In genomic region chr12:102204025-102204424, GRCh38 we compare ENCODE assay signal across 21 cellular contexts. TPM values are rescaled to one million over a fixed set of nuclear protein-coding genes. Genes with fewer than 3 reads are reported as not detected.
DNase-seq lines count a peak whose midpoint lies in the region; ATAC-seq and TF ChIP-seq lines count a peak whose summit lies in the region.
"Had no signal": no experiment of that assay in that cellular context is flagged by ENCODE, and none has a peak within 500 bp of the region (broad histone marks: within the 10 kb centered on the region; RNA-seq: fewer than 3 reads in every experiment).

No MANE protein-coding gene starts in this region.

- H3K9me3 Mint-ChIP-seq in activated CD8-positive, alpha-beta T cell treated with anti-CD3 and anti-CD28 coated beads for 36 hours = peaks cover 20% of the 10 kb centered on the region
- peaks cover 12% of the 10 kb centered on the region for H3K9me3 Mint-ChIP-seq in activated CD8-positive, alpha-beta T cell treated with anti-CD3 and anti-CD28 coated beads, Interleukin-2, amount 10 ng/mL, durations not matched to agents 7 days and 5 days (ENCODE audit: insufficient read depth)
- peaks cover 21 to 37% of the 10 kb centered on the region in 2 donors for H3K9me3 Mint-ChIP-seq in stimulated activated naive CD8-positive, alpha-beta T cell treated with anti-CD3 and anti-CD28 coated beads, Interleukin-15, amount 100 ng/mL, for 72 hours
- H3K9me3 Mint-ChIP-seq in activated T-helper 2 cell treated with anti-CD3 and anti-CD28 coated beads, Interferon-gamma antibody, Interleukin-2, Interleukin-4, amounts not matched to agents 10 μg/mL and 5 μg/mL and 100 μg/mL, durations not matched to agents 14 hours and 24 hours and 36 hours = peaks cover 37% of the 10 kb centered on the region
- peaks cover 21% of the 10 kb centered on the region for H3K9me3 Mint-ChIP-seq in stimulated activated naive CD8-positive, alpha-beta T cell treated with anti-CD3 and anti-CD28 coated beads, Interleukin-15, Interleukin-2, amounts not matched to agents 100 ng/mL and 50 ng/mL, for 24 hours

- no peak for ATAC-seq in activated CD8-positive, alpha-beta T cell treated with anti-CD3 and anti-CD28 coated beads for 36 hours
- no peak for ATAC-seq in activated CD8-positive, alpha-beta T cell treated with anti-CD3 and anti-CD28 coated beads, Interleukin-2, amount 10 ng/mL, durations not matched to agents 7 days and 5 days
- peak; percentile 71 for ATAC-seq in stimulated activated naive CD8-positive, alpha-beta T cell treated with anti-CD3 and anti-CD28 coated beads, Interleukin-15, Interleukin-2, amounts not matched to agents 100 U/mL and 50 U/mL, for 24 hours
- no peak for ATAC-seq in stimulated activated naive CD8-positive, alpha-beta T cell treated with anti-CD3 and anti-CD28 coated beads, Interleukin-15, amount 100 ng/mL, for 72 hours
- ATAC-seq in GM21515 (IDR thresholded peaks at IDR 0.05; ENCODE audit: unreplicated experiment) = no peak
- ATAC-seq: A549; CD8-positive, alpha-beta T cell; GM23338; HCT116 had no signal

- DNase-seq in activated CD8-positive, alpha-beta T cell treated with anti-CD3 and anti-CD28 coated beads for 36 hours = no peak
- no peak for DNase-seq in activated CD8-positive, alpha-beta T cell treated with anti-CD3 and anti-CD28 coated beads, Interleukin-2, amount 10 ng/mL, durations not matched to agents 7 days and 5 days
- no peak for DNase-seq in stimulated activated naive CD8-positive, alpha-beta T cell treated with anti-CD3 and anti-CD28 coated beads, Interleukin-15, Interleukin-2, amounts not matched to agents 100 U/mL and 50 U/mL, for 24 hours
- no peak for DNase-seq in stimulated activated naive CD8-positive, alpha-beta T cell treated with anti-CD3 and anti-CD28 coated beads, Interleukin-15, amount 100 ng/mL, for 72 hours
- no peak for DNase-seq in activated T-helper 2 cell treated with anti-CD3 and anti-CD28 coated beads, Interferon-gamma antibody, Interleukin-2, Interleukin-4, amounts not matched to agents 10 μg/mL and 5 μg/mL and 100 μg/mL, durations not matched to agents 14 hours and 24 hours and 36 hours (ENCODE audit: low spot score)
- no peak for DNase-seq in AG08395 (ENCODE audit: low spot score)
- DNase-seq: 8988T; ACHN; Caco-2; CD4-positive, CD25-positive, alpha-beta regulatory T cell; CD8-positive, alpha-beta T cell; DMS153; DND-41; H9 had no signal

- H3K4me1 Mint-ChIP-seq in activated CD8-positive, alpha-beta T cell treated with anti-CD3 and anti-CD28 coated beads for 36 hours (ENCODE audit: low read depth) = peaks cover 10% of the 10 kb centered on the region
- no peaks in the 10 kb centered on the region for H3K4me1 Mint-ChIP-seq in activated CD8-positive, alpha-beta T cell treated with anti-CD3 and anti-CD28 coated beads, Interleukin-2, amount 10 ng/mL, durations not matched to agents 7 days and 5 days (ENCODE audit: low read depth)
- H3K4me1 Mint-ChIP-seq in stimulated activated naive CD8-positive, alpha-beta T cell treated with anti-CD3 and anti-CD28 coated beads, Interleukin-15, amount 100 ng/mL, for 72 hours = peaks cover 5% of the 10 kb centered on the region
- peaks cover 44% of the 10 kb centered on the region for H3K4me1 Mint-ChIP-seq in activated T-helper 2 cell treated with anti-CD3 and anti-CD28 coated beads, Interferon-gamma antibody, Interleukin-2, Interleukin-4, amounts not matched to agents 10 μg/mL and 5 μg/mL and 100 μg/mL, durations not matched to agents 14 hours and 24 hours and 36 hours (ENCODE audit: low read depth)
- H3K4me1 Mint-ChIP-seq in stimulated activated naive CD8-positive, alpha-beta T cell treated with anti-CD3 and anti-CD28 coated beads, Interleukin-15, Interleukin-2, amounts not matched to agents 100 ng/mL and 50 ng/mL, for 24 hours (ENCODE audit: low read depth) = peaks cover 7% of the 10 kb centered on the region
- H3K4me1 Mint-ChIP-seq: GM23338, H9 had no signal

- peak overlapping the region; percentile 69 for H3K27ac Mint-ChIP-seq in activated CD8-positive, alpha-beta T cell treated with anti-CD3 and anti-CD28 coated beads for 36 hours
- no peak overlapping the region for H3K27ac Mint-ChIP-seq in activated CD8-positive, alpha-beta T cell treated with anti-CD3 and anti-CD28 coated beads, Interleukin-2, amount 10 ng/mL, durations not matched to agents 7 days and 5 days
- H3K27ac Mint-ChIP-seq in stimulated activated naive CD8-positive, alpha-beta T cell treated with anti-CD3 and anti-CD28 coated beads, Interleukin-15, amount 100 ng/mL, for 72 hours = no peak overlapping the region
- H3K27ac Mint-ChIP-seq in activated T-helper 2 cell treated with anti-CD3 and anti-CD28 coated beads, Interferon-gamma antibody, Interleukin-2, Interleukin-4, amounts not matched to agents 10 μg/mL and 5 μg/mL and 100 μg/mL, durations not matched to agents 14 hours and 24 hours and 36 hours = peak overlapping the region; percentile 86
- peak overlapping the region; percentile 52 for H3K27ac Mint-ChIP-seq in stimulated activated naive CD8-positive, alpha-beta T cell treated with anti-CD3 and anti-CD28 coated beads, Interleukin-15, Interleukin-2, amounts not matched to agents 100 ng/mL and 50 ng/mL, for 24 hours
- H3K27ac Mint-ChIP-seq: B cell; CD4-positive, CD25-positive, alpha-beta regulatory T cell; CD8-positive, alpha-beta T cell; GM23338; H9 had no signal

- CTCF ChIA-PET in activated CD8-positive, alpha-beta T cell treated with anti-CD3 and anti-CD28 coated beads for 36 hours (lab: Charles Lee) = no interaction called here
- CTCF ChIA-PET in activated CD8-positive, alpha-beta T cell treated with anti-CD3 and anti-CD28 coated beads, Interleukin-2, amount 10 ng/mL, durations not matched to agents 7 days and 5 days (lab: Charles Lee) = interaction anchor here (0.7 kb wide), 1 partner anchor 84 kb away, joined by 3 read pairs; the partner anchor contains the start of genes NUP37 and PARPBP

- H3K36me3 Mint-ChIP-seq in activated CD8-positive, alpha-beta T cell treated with anti-CD3 and anti-CD28 coated beads for 36 hours (ENCODE audit: low read depth) = peaks cover 35% of the 10 kb centered on the region
- peaks cover 50% of the 10 kb centered on the region for H3K36me3 Mint-ChIP-seq in activated CD8-positive, alpha-beta T cell treated with anti-CD3 and anti-CD28 coated beads, Interleukin-2, amount 10 ng/mL, durations not matched to agents 7 days and 5 days (ENCODE audit: low read depth)
- H3K36me3 Mint-ChIP-seq in activated T-helper 2 cell treated with anti-CD3 and anti-CD28 coated beads, Interferon-gamma antibody, Interleukin-2, Interleukin-4, amounts not matched to agents 10 μg/mL and 5 μg/mL and 100 μg/mL, durations not matched to agents 14 hours and 24 hours and 36 hours (ENCODE audit: low read depth) = peaks cover 75% of the 10 kb centered on the region
- peaks cover 35% of the 10 kb centered on the region for H3K36me3 Mint-ChIP-seq in stimulated activated naive CD8-positive, alpha-beta T cell treated with anti-CD3 and anti-CD28 coated beads, Interleukin-15, Interleukin-2, amounts not matched to agents 100 ng/mL and 50 ng/mL, for 24 hours (ENCODE audit: low read depth)

- POLR2A ChIA-PET in activated CD8-positive, alpha-beta T cell treated with anti-CD3 and anti-CD28 coated beads for 36 hours (lab: Charles Lee) = no interaction called here
- POLR2A ChIA-PET in activated CD8-positive, alpha-beta T cell treated with anti-CD3 and anti-CD28 coated beads, Interleukin-2, amount 10 ng/mL, durations not matched to agents 7 days and 5 days (lab: Charles Lee) = no interaction called here

- intact Hi-C loops in activated CD8-positive, alpha-beta T cell treated with anti-CD3 and anti-CD28 coated beads for 36 hours (cut with micrococcal nuclease) = no loop called here
- intact Hi-C loops in activated T-helper 2 cell treated with anti-CD3 and anti-CD28 coated beads, Interferon-gamma antibody, Interleukin-2, Interleukin-4, amounts not matched to agents 10 μg/mL and 5 μg/mL and 100 μg/mL, durations not matched to agents 14 hours and 24 hours and 36 hours (cut with micrococcal nuclease) = loop anchor here (1.0 to 5.0 kb wide), 3 partner anchors 22 to 280 kb away; no protein-coding TSS in a partner anchor

- no peak overlapping the region for H3K4me3 Mint-ChIP-seq in activated CD8-positive, alpha-beta T cell treated with anti-CD3 and anti-CD28 coated beads for 36 hours
- no peak overlapping the region for H3K4me3 Mint-ChIP-seq in activated CD8-positive, alpha-beta T cell treated with anti-CD3 and anti-CD28 coated beads, Interleukin-2, amount 10 ng/mL, durations not matched to agents 7 days and 5 days
- no peak overlapping the region for H3K4me3 Mint-ChIP-seq in stimulated activated naive CD8-positive, alpha-beta T cell treated with anti-CD3 and anti-CD28 coated beads, Interleukin-15, amount 100 ng/mL, for 72 hours
- H3K4me3 Mint-ChIP-seq in activated T-helper 2 cell treated with anti-CD3 and anti-CD28 coated beads, Interferon-gamma antibody, Interleukin-2, Interleukin-4, amounts not matched to agents 10 μg/mL and 5 μg/mL and 100 μg/mL, durations not matched to agents 14 hours and 24 hours and 36 hours (ENCODE audit: low read depth) = no peak overlapping the region
- H3K4me3 Mint-ChIP-seq in stimulated activated naive CD8-positive, alpha-beta T cell treated with anti-CD3 and anti-CD28 coated beads, Interleukin-15, Interleukin-2, amounts not matched to agents 100 ng/mL and 50 ng/mL, for 24 hours = no peak overlapping the region
- H3K4me3 Mint-ChIP-seq: B cell; CD8-positive, alpha-beta T cell; GM23338; H9 had no signal

- TF ChIP-seq CTCF in activated CD8-positive, alpha-beta T cell treated with anti-CD3 and anti-CD28 coated beads for 36 hours (IDR thresholded peaks at IDR 0.05) = no peak

- H3K27me3 Mint-ChIP-seq in activated CD8-positive, alpha-beta T cell treated with anti-CD3 and anti-CD28 coated beads for 36 hours = no peaks in the 10 kb centered on the region
- no peaks in the 10 kb centered on the region for H3K27me3 Mint-ChIP-seq in activated CD8-positive, alpha-beta T cell treated with anti-CD3 and anti-CD28 coated beads, Interleukin-2, amount 10 ng/mL, durations not matched to agents 7 days and 5 days (ENCODE audit: low read depth)
- H3K27me3 Mint-ChIP-seq in stimulated activated naive CD8-positive, alpha-beta T cell treated with anti-CD3 and anti-CD28 coated beads, Interleukin-15, amount 100 ng/mL, for 72 hours = no peaks in the 10 kb centered on the region
- no peaks in the 10 kb centered on the region for H3K27me3 Mint-ChIP-seq in activated T-helper 2 cell treated with anti-CD3 and anti-CD28 coated beads, Interferon-gamma antibody, Interleukin-2, Interleukin-4, amounts not matched to agents 10 μg/mL and 5 μg/mL and 100 μg/mL, durations not matched to agents 14 hours and 24 hours and 36 hours (ENCODE audit: low read depth)
- H3K27me3 Mint-ChIP-seq in stimulated activated naive CD8-positive, alpha-beta T cell treated with anti-CD3 and anti-CD28 coated beads, Interleukin-15, Interleukin-2, amounts not matched to agents 100 ng/mL and 50 ng/mL, for 24 hours = no peaks in the 10 kb centered on the region
- H3K27me3 Mint-ChIP-seq: B cell; CD4-positive, CD25-positive, alpha-beta regulatory T cell had no signal

RNA-seq across cellular contexts. Expression of gene PMCH, which starts 6.4 kb away (rescaled TPM):
- not detected for total RNA-seq in activated CD8-positive, alpha-beta T cell treated with anti-CD3 and anti-CD28 coated beads for 36 hours
- total RNA-seq in activated CD8-positive, alpha-beta T cell treated with anti-CD3 and anti-CD28 coated beads, Interleukin-2, amount 10 ng/mL, durations not matched to agents 7 days and 5 days = not detected
- total RNA-seq in activated T-helper 2 cell treated with anti-CD3 and anti-CD28 coated beads, Interferon-gamma antibody, Interleukin-2, Interleukin-4, amounts not matched to agents 10 μg/mL and 5 μg/mL and 100 μg/mL, durations not matched to agents 14 hours and 24 hours and 36 hours = 210 and 221 TPM in 2 replicates
- total RNA-seq: B cell; Caco-2; CD8-positive, alpha-beta T cell; GM23338; H4; H9 had no signal

Comparison
In these comparisons a context has a peak if more than half of its experiments do, and no peak if none do; other contexts are left out.
1. H3K27ac Mint-ChIP-seq: peak in activated CD8-positive, alpha-beta T cell treated with anti-CD3 and anti-CD28 coated beads for 36 hours (single experiment), activated T-helper 2 cell treated with anti-CD3 and anti-CD28 coated beads, Interferon-gamma antibody, Interleukin-2, Interleukin-4, amounts not matched to agents 10 μg/mL and 5 μg/mL and 100 μg/mL, durations not matched to agents 14 hours and 24 hours and 36 hours (single experiment) and stimulated activated naive CD8-positive, alpha-beta T cell treated with anti-CD3 and anti-CD28 coated beads, Interleukin-15, Interleukin-2, amounts not matched to agents 100 ng/mL and 50 ng/mL, for 24 hours (single experiment); none in activated CD8-positive, alpha-beta T cell treated with anti-CD3 and anti-CD28 coated beads, Interleukin-2, amount 10 ng/mL, durations not matched to agents 7 days and 5 days (single experiment) and stimulated activated naive CD8-positive, alpha-beta T cell treated with anti-CD3 and anti-CD28 coated beads, Interleukin-15, amount 100 ng/mL, for 72 hours (0 of 2).
2. RNA of gene PMCH, which starts 6.4 kb away (total RNA-seq): 210 to 221 TPM in activated T-helper 2 cell treated with anti-CD3 and anti-CD28 coated beads, Interferon-gamma antibody, Interleukin-2, Interleukin-4, amounts not matched to agents 10 μg/mL and 5 μg/mL and 100 μg/mL, durations not matched to agents 14 hours and 24 hours and 36 hours; not detected in activated CD8-positive, alpha-beta T cell treated with anti-CD3 and anti-CD28 coated beads for 36 hours and not detected in activated CD8-positive, alpha-beta T cell treated with anti-CD3 and anti-CD28 coated beads, Interleukin-2, amount 10 ng/mL, durations not matched to agents 7 days and 5 days; every median in the first group is over 100 times any median in the second.